7 cellular contexts compared by ENCODE assay signal in the genomic region with DNA sequence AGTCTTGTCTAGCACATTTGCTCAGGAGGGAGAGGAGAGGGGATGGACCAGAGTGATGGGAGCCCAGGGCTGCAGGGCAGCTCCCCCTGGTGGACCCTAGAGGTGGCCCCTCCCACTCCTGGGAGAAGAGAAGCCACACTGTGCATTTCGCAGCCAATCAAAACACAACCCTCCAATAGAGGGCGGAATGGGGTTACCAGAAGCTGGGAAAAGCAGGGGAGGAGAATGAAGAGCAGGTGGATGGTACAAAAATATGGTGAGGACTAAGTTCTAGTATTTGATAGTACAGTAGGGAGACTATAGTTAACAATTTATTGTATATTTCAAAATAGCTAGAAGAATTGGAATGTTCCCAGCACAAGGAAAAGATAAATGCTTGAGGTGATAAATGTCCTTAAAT. TPM values are rescaled to one million over a fixed set of nuclear protein-coding genes. Genes with fewer than 3 reads are reported as not detected.
DNase-seq lines count a peak whose midpoint lies in the region; ATAC-seq, FAIRE-seq and TF ChIP-seq lines count a peak whose summit lies in the region.

No MANE protein-coding gene starts in this region.

- in situ Hi-C loops in HepG2 (cut with HindIII; ENCODE audit: extremely low pct_ligation_motif_present, low pct_unique_long_range_greater_than_20kb), result loop anchor here (5.0 kb wide), 1 partner anchor 73 kb away; no protein-coding TSS in a partner anchor

- H3K79me2 ChIP-seq in HepG2 (ENCODE audit: insufficient read depth, low read length), result no peaks in the 10 kb centered on the region

- 24% methylated on average over 2 of the region's 2 CpGs for WGBS in HepG2 (ENCODE audit: low lambda C conversion rate)

- intact Hi-C loops in colonic mucosa (cut with DNase I), result loop anchor here (10.0 kb wide), 1 partner anchor 70 kb away; no protein-coding TSS in a partner anchor
- intact Hi-C loops in HepG2 (cut with micrococcal nuclease; ENCODE audit: unreplicated experiment), result loop anchor here (1.0 kb wide), 1 partner anchor 75 kb away; no protein-coding TSS in a partner anchor

- H3K4me2 ChIP-seq in HepG2 (ENCODE audit: low read depth, low read length), result no peak overlapping the region

- BruUV-seq in HepG2 (replicated peaks; lab: Mats Ljungman, UMichigan), result no TSS peak

- peak; percentile 88 for FAIRE-seq in HepG2 (lab: Jason Lieb, UNC)

- H3K4me1 ChIP-seq in colonic mucosa, result no peaks in the 10 kb centered on the region
- no peaks in the 10 kb centered on the region for H3K4me1 ChIP-seq in HepG2 (ENCODE audit: insufficient read depth, low read length)

- no peak overlapping the region for H2AFZ ChIP-seq in HepG2 (ENCODE audit: low read length)

- H3K36me3 Mint-ChIP-seq in WTC11, result peaks cover 23% of the 10 kb centered on the region

- peak; percentile 78 for TF ChIP-seq RAD21 in HepG2 (CRISPR knock-in tag; IDR thresholded peaks at IDR 0.05)

- H3K27me3 ChIP-seq in colonic mucosa (no peaks in the 10 kb centered on the region), HepG2 (ENCODE audit: control insufficient read depth in 1 of 2, insufficient read depth in 2 of 2, low read length in 2 of 2) (no peaks in the 10 kb centered on the region)

- peaks cover 4% of the 10 kb centered on the region; the same call in 1 of the 2 replicates for H4K20me1 ChIP-seq in HepG2 (ENCODE audit: insufficient read depth, low read length)

- no peak for TF ChIP-seq POLR2A in HepG2 (IDR thresholded peaks at IDR 0.05; ENCODE audit: insufficient read depth in 1 of 2, low read depth in 2 of 2, low read length in 2 of 2)

- no peak overlapping the region for H3K27ac Mint-ChIP-seq in WTC11

- peaks cover 3% of the 10 kb centered on the region; the same call in 1 of the 2 replicates for H3K4me1 Mint-ChIP-seq in WTC11

- H3K9me3 ChIP-seq in colonic mucosa (no peaks in the 10 kb centered on the region), HepG2 (ENCODE audit: low read length) (no peaks in the 10 kb centered on the region)

- no peak overlapping the region for H3K4me3 Mint-ChIP-seq in WTC11

- no peak for TF ChIP-seq EP300 in HepG2 (IDR thresholded peaks at IDR 0.05; ENCODE audit: low read depth in 2 of 2, low read length in 2 of 2)
- no peak for TF ChIP-seq EP300 in HepG2 (CRISPR knock-in tag; IDR thresholded peaks at IDR 0.05; ENCODE audit: borderline replicate concordance)

- H3K27ac ChIP-seq in colonic mucosa, result no peak overlapping the region
- H3K27ac ChIP-seq in HepG2 (ENCODE audit: extremely low read length, insufficient read depth, low read length), result no peak overlapping the region

- POLR2A ChIA-PET in WTC11 (lab: Charles Lee), result interaction anchor here (0.5 kb wide), 1 partner anchor 256 kb away, joined by 6 read pairs; no protein-coding TSS in a partner anchor
- POLR2A ChIA-PET in HepG2 (lab: Yijun Ruan, JAX), result interaction anchor here (0.8 to 1.4 kb wide), 4 partner anchors 9 to 74 kb away, joined by 3 to 5 read pairs (median 4); no protein-coding TSS in a partner anchor

- TF ChIP-seq CTCF in GM12872 (IDR thresholded peaks at IDR 0.05; ENCODE audit: insufficient read depth, low read depth, low read length) (peak; percentile 72), WTC11 (IDR thresholded peaks at IDR 0.05) (peak; percentile 77), colonic mucosa (IDR thresholded peaks at IDR 0.05) (peak; percentile 53), HepG2 (CRISPR knock-in tag; IDR thresholded peaks at IDR 0.05) (peak; percentile 96)

- peak; percentile 69 for ATAC-seq in HG02885 (IDR thresholded peaks at IDR 0.05; ENCODE audit: poor library complexity, unreplicated experiment)
- peak; percentile 99 for ATAC-seq in WTC11
- ATAC-seq in HepG2, result peak; percentile 99

- peak; percentile 68 for DNase-seq in NCI-H226
- peak; percentile 91 for DNase-seq in WTC11 (ENCODE audit: low spot score)
- peak; percentile 64 for DNase-seq in colonic mucosa
- peak; percentile 79 for DNase-seq in HepG2 (ENCODE audit: low spot score)
- peak; percentile 25 to 52 (median 37) for DNase-seq in stimulated activated CD4-positive, alpha-beta T cell treated with anti-CD3 and anti-CD28 coated beads, TNF-alpha, amount 100 ng/mL, for 48 hours (ENCODE audit: low read depth in 3 of 3)

- H3K4me3 ChIP-seq in colonic mucosa (no peak overlapping the region), HepG2 (replicated peaks in 1 of 3; ENCODE audit: insufficient read depth in 1 of 3, low read depth in 2 of 3, low read length in 3 of 3) (no peak overlapping the region)

- no peak overlapping the region for H3K9ac ChIP-seq in colonic mucosa (ENCODE audit: low read depth in 2 of 2, low read length in 2 of 2)
- no peak overlapping the region for H3K9ac ChIP-seq in HepG2 (ENCODE audit: insufficient read depth, low read depth, low read length)

- CTCF ChIA-PET in WTC11 (lab: Charles Lee) (interaction anchor here (0.6 to 3.8 kb wide), 49 partner anchors 9 to 878 kb away, joined by 3 to 124 read pairs (median 5); partner anchors contain the start of genes ANGEL1 and VASH1), HepG2 (lab: Yijun Ruan, JAX; ENCODE audit: low intra/inter-chr PET ratio, low total read pairs) (interaction anchor here (2.3 kb wide), 1 partner anchor 75 kb away, joined by 38 read pairs; no protein-coding TSS in a partner anchor)

- no peaks in the 10 kb centered on the region for H3K9me3 Mint-ChIP-seq in WTC11

- H3K36me3 ChIP-seq in colonic mucosa (peaks cover under 1% of the 10 kb centered on the region), HepG2 (replicated peaks in 1 of 2; ENCODE audit: control insufficient read depth in 1 of 2, insufficient read depth in 2 of 2, low read length in 2 of 2) (peaks cover 16 to 40% of the 10 kb centered on the region in 2 experiments; a peak in 4 of 5 replicates)

- H3K27me3 Mint-ChIP-seq in WTC11 (ENCODE audit: low read depth), result peaks cover 1% of the 10 kb centered on the region; the same call in 1 of the 2 replicates

RNA-seq across cellular contexts. Expression of gene VASH1, which starts 23.6 kb away (rescaled TPM):
- total RNA-seq in WTC11 (2021) (7.2 to 10.9 TPM (median 10.5 TPM) in 3 replicates), colonic mucosa (1 to 10 TPM; 2.9 to 3.6 TPM), HepG2 (2016; rRNA removed; fragmentation: Illumina TruSeq; extraction: Trizol) (0.18 and 0.24 TPM in 2 replicates)
- total RNA-seq in HepG2 (2016; cell fraction: cytosol; rRNA removed; fragmentation: Illumina TruSeq; extraction: Trizol; ENCODE audit: low read depth), result not detected in 2 replicates
- 0.12 and 0.17 TPM in 2 replicates for total RNA-seq in HepG2 (2016; cell fraction: insoluble cytoplasmic fraction; rRNA removed; fragmentation: Illumina TruSeq; extraction: Trizol)
- total RNA-seq in HepG2 (2016; cell fraction: membrane; rRNA removed; fragmentation: Illumina TruSeq; extraction: Trizol), result 0.10 and 0.15 TPM in 2 replicates
- 0.34 and 0.43 TPM in 2 replicates for total RNA-seq in HepG2 (2016; cell fraction: nucleus; rRNA removed; fragmentation: Illumina TruSeq; extraction: Trizol)
- 0.11 and 0.42 TPM in 2 replicates for polyA plus RNA-seq in HepG2 (2011; rRNA removed)
- polyA plus RNA-seq in HepG2 (2011; cell fraction: cytosol; rRNA removed), result 0.15 and 0.32 TPM in 2 replicates
- 0.71 and 0.77 TPM in 2 replicates for polyA plus RNA-seq in HepG2 (2011; cell fraction: nucleus; rRNA removed)
- 0.28 and 0.65 TPM in 2 replicates for polyA plus RNA-seq in HepG2 (2012)
- polyA plus RNA-seq in HepG2 (2016; cell fraction: cytosol; fragmentation: Illumina TruSeq; extraction: Trizol; ENCODE audit: low read depth), result 0.10 TPM in 1 of 2 replicates, not detected in the other
- 0.24 and 0.26 TPM in 2 replicates for polyA plus RNA-seq in HepG2 (2016; cell fraction: insoluble cytoplasmic fraction; fragmentation: Illumina TruSeq; extraction: Trizol; ENCODE audit: low read depth)
- polyA plus RNA-seq in HepG2 (2016; cell fraction: membrane; fragmentation: Illumina TruSeq; extraction: Trizol; ENCODE audit: low read depth), result 0.21 TPM in 1 of 2 replicates, not detected in the other
- 0.43 and 0.83 TPM in 2 replicates for polyA plus RNA-seq in HepG2 (2016; cell fraction: nucleus; fragmentation: Illumina TruSeq; extraction: Trizol; ENCODE audit: insufficient read depth, low read depth)
- 0.28 TPM in 1 of 2 replicates, not detected in the other for polyA minus RNA-seq in HepG2 (2011; rRNA and poly(A)+ RNA removed; ENCODE audit: low replicate concordance)
- 0.18 and 0.69 TPM in 2 replicates for polyA minus RNA-seq in HepG2 (2011; cell fraction: cytosol; rRNA and poly(A)+ RNA removed)
- polyA minus RNA-seq in HepG2 (2011; cell fraction: nucleus; rRNA and poly(A)+ RNA removed), result 0.50 and 0.64 TPM in 2 replicates

RNA-seq across cellular contexts. Expression of gene ANGEL1, which starts 27.8 kb away (rescaled TPM):
- total RNA-seq in WTC11 (2021) (25.7 to 29.7 TPM (median 25.8 TPM) in 3 replicates), colonic mucosa (10 to 100 TPM; 10.7 to 15.3 TPM), HepG2 (2016; rRNA removed; fragmentation: Illumina TruSeq; extraction: Trizol) (9.0 and 14.3 TPM in 2 replicates)
- 2.0 and 2.3 TPM in 2 replicates for total RNA-seq in HepG2 (2016; cell fraction: cytosol; rRNA removed; fragmentation: Illumina TruSeq; extraction: Trizol; ENCODE audit: low read depth)
- total RNA-seq in HepG2 (2016; cell fraction: insoluble cytoplasmic fraction; rRNA removed; fragmentation: Illumina TruSeq; extraction: Trizol), result 7.0 and 14.3 TPM in 2 replicates
- 4.2 and 4.3 TPM in 2 replicates for total RNA-seq in HepG2 (2016; cell fraction: membrane; rRNA removed; fragmentation: Illumina TruSeq; extraction: Trizol)
- 17.7 and 19.8 TPM in 2 replicates for total RNA-seq in HepG2 (2016; cell fraction: nucleus; rRNA removed; fragmentation: Illumina TruSeq; extraction: Trizol)
- 20.1 and 22.0 TPM in 2 replicates for polyA plus RNA-seq in HepG2 (2011; rRNA removed)
- 14.1 and 15.1 TPM in 2 replicates for polyA plus RNA-seq in HepG2 (2011; cell fraction: cytosol; rRNA removed)
- 24.3 and 28.3 TPM in 2 replicates for polyA plus RNA-seq in HepG2 (2011; cell fraction: nucleus; rRNA removed)
- polyA plus RNA-seq in HepG2 (2012), result 9.5 and 10.1 TPM in 2 replicates
- 1.2 and 1.4 TPM in 2 replicates for polyA plus RNA-seq in HepG2 (2016; cell fraction: cytosol; fragmentation: Illumina TruSeq; extraction: Trizol; ENCODE audit: low read depth)
- polyA plus RNA-seq in HepG2 (2016; cell fraction: insoluble cytoplasmic fraction; fragmentation: Illumina TruSeq; extraction: Trizol; ENCODE audit: low read depth), result 5.4 and 6.6 TPM in 2 replicates
- polyA plus RNA-seq in HepG2 (2016; cell fraction: membrane; fragmentation: Illumina TruSeq; extraction: Trizol; ENCODE audit: low read depth), result 1.6 and 1.7 TPM in 2 replicates
- 20.3 and 21.5 TPM in 2 replicates for polyA plus RNA-seq in HepG2 (2016; cell fraction: nucleus; fragmentation: Illumina TruSeq; extraction: Trizol; ENCODE audit: insufficient read depth, low read depth)
- polyA minus RNA-seq in HepG2 (2011; rRNA and poly(A)+ RNA removed; ENCODE audit: low replicate concordance), result 49.6 and 66.8 TPM in 2 replicates
- polyA minus RNA-seq in HepG2 (2011; cell fraction: cytosol; rRNA and poly(A)+ RNA removed), result 12.2 and 12.8 TPM in 2 replicates
- 26.4 and 31.6 TPM in 2 replicates for polyA minus RNA-seq in HepG2 (2011; cell fraction: nucleus; rRNA and poly(A)+ RNA removed)

RNA-seq across cellular contexts. Expression of gene LRRC74A, which starts 41.3 kb away (rescaled TPM):
- total RNA-seq in WTC11 (2021), result not detected in 3 replicates
- not detected for total RNA-seq in colonic mucosa
- not detected in 2 replicates for total RNA-seq in HepG2 (2016; rRNA removed; fragmentation: Illumina TruSeq; extraction: Trizol)
- total RNA-seq in HepG2 (2016; cell fraction: cytosol; rRNA removed; fragmentation: Illumina TruSeq; extraction: Trizol; ENCODE audit: low read depth), result not detected in 2 replicates
- not detected in 2 replicates for total RNA-seq in HepG2 (2016; cell fraction: insoluble cytoplasmic fraction; rRNA removed; fragmentation: Illumina TruSeq; extraction: Trizol)
- not detected in 2 replicates for total RNA-seq in HepG2 (2016; cell fraction: membrane; rRNA removed; fragmentation: Illumina TruSeq; extraction: Trizol)
- total RNA-seq in HepG2 (2016; cell fraction: nucleus; rRNA removed; fragmentation: Illumina TruSeq; extraction: Trizol), result not detected in 2 replicates
- not detected in 2 replicates for polyA plus RNA-seq in HepG2 (2011; rRNA removed)
- not detected in 2 replicates for polyA plus RNA-seq in HepG2 (2011; cell fraction: cytosol; rRNA removed)
- polyA plus RNA-seq in HepG2 (2011; cell fraction: nucleus; rRNA removed), result not detected in 2 replicates
- not detected in 2 replicates for polyA plus RNA-seq in HepG2 (2012)
- polyA plus RNA-seq in HepG2 (2016; cell fraction: cytosol; fragmentation: Illumina TruSeq; extraction: Trizol; ENCODE audit: low read depth), result not detected in 2 replicates
- polyA plus RNA-seq in HepG2 (2016; cell fraction: insoluble cytoplasmic fraction; fragmentation: Illumina TruSeq; extraction: Trizol; ENCODE audit: low read depth), result not detected in 2 replicates
- polyA plus RNA-seq in HepG2 (2016; cell fraction: membrane; fragmentation: Illumina TruSeq; extraction: Trizol; ENCODE audit: low read depth), result not detected in 2 replicates
- polyA plus RNA-seq in HepG2 (2016; cell fraction: nucleus; fragmentation: Illumina TruSeq; extraction: Trizol; ENCODE audit: insufficient read depth, low read depth), result not detected in 2 replicates
- polyA minus RNA-seq in HepG2 (2011; rRNA and poly(A)+ RNA removed; ENCODE audit: low replicate concordance), result not detected in 2 replicates
- not detected in 2 replicates for polyA minus RNA-seq in HepG2 (2011; cell fraction: cytosol; rRNA and poly(A)+ RNA removed)
- not detected in 2 replicates for polyA minus RNA-seq in HepG2 (2011; cell fraction: nucleus; rRNA and poly(A)+ RNA removed)

Comparison
In these comparisons a context has a peak if more than half of its experiments do, and no peak if none do; other contexts are left out.
1. DNase-seq: peak in every context shown above with its lines; median percentile 91 in WTC11; 79 in HepG2; 68 in NCI-H226; 64 in colonic mucosa; 37 in stimulated activated CD4-positive, alpha-beta T cell treated with anti-CD3 and anti-CD28 coated beads, TNF-alpha, amount 100 ng/mL, for 48 hours.